Comparison of ENCODE assay signal across 21 cellular contexts in genomic region chr11:96655474-96655873, GRCh38.
DNase-seq lines count a peak whose midpoint lies in the region; ATAC-seq and TF ChIP-seq lines count a peak whose summit lies in the region.
"Had no signal": no experiment of that assay in that cellular context is flagged by ENCODE, and none has a peak within 500 bp of the region (broad histone marks: within the 10 kb centered on the region; RNA-seq: fewer than 3 reads in every experiment).

No MANE protein-coding gene starts in this region.

- 0 out of 2 replicates have a peak, but pooled peaks cover 6% of the 10 kb centered on the region for H3K4me1 ChIP-seq in MM.1S (ENCODE audit: low read length)
- no peaks in the 10 kb centered on the region for H3K4me1 ChIP-seq in CD8-positive, alpha-beta T cell (ENCODE audit: insufficient read depth, low read length)
- H3K4me1 ChIP-seq: BLaER1 treated with 17β-estradiol and CSF1 and Interleukin-3, amounts not matched to agents 10 nM and 100 nM had no signal

- no peaks in the 10 kb centered on the region for H3K79me2 ChIP-seq in MM.1S (ENCODE audit: low read length)

- H3K9me3 ChIP-seq in MM.1S (replicated peaks; ENCODE audit: insufficient read depth, low read length), result no peaks in the 10 kb centered on the region
- no peaks in the 10 kb centered on the region for H3K9me3 ChIP-seq in CD8-positive, alpha-beta T cell (ENCODE audit: low read length)
- H3K9me3 ChIP-seq: BLaER1 treated with 17β-estradiol and CSF1 and Interleukin-3, amounts not matched to agents 10 nM and 100 nM had no signal

- intact Hi-C loops in CD8-positive, alpha-beta T cell (cut with DNase I, micrococcal nuclease), result no loop called here

- no peaks in the 10 kb centered on the region for H3K36me3 ChIP-seq in MM.1S (replicated peaks; ENCODE audit: insufficient read depth, low read length)
- H3K36me3 ChIP-seq in CD8-positive, alpha-beta T cell (ENCODE audit: insufficient read depth, low read length), result no peaks in the 10 kb centered on the region
- H3K36me3 ChIP-seq: BLaER1 treated with 17β-estradiol and CSF1 and Interleukin-3, amounts not matched to agents 10 nM and 100 nM had no signal

- TF ChIP-seq CTCF in MM.1S (IDR thresholded peaks at IDR 0.05; ENCODE audit: low read length), result no peak
- TF ChIP-seq CTCF in CD8-positive, alpha-beta T cell (IDR thresholded peaks at IDR 0.05), result no peak

- H3K4me2 ChIP-seq in MM.1S (ENCODE audit: low read depth, low read length), result no peak overlapping the region
- H3K4me2 ChIP-seq: BLaER1 treated with 17β-estradiol and CSF1 and Interleukin-3, amounts not matched to agents 10 nM and 100 nM had no signal

- no peaks in the 10 kb centered on the region for H3K4me1 Mint-ChIP-seq in CD8-positive, alpha-beta T cell (ENCODE audit: low read depth)
- H3K4me1 Mint-ChIP-seq: B cell; CD8-positive, alpha-beta memory T cell had no signal

- no peak overlapping the region for H3K4me3 Mint-ChIP-seq in CD8-positive, alpha-beta T cell
- H3K4me3 Mint-ChIP-seq: B cell; CD4-positive, alpha-beta T cell; CD8-positive, alpha-beta memory T cell had no signal

- no peaks in the 10 kb centered on the region for H3K9me2 ChIP-seq in MM.1S (replicated peaks; ENCODE audit: insufficient read depth, low read length)

- H3F3A ChIP-seq in MM.1S (ENCODE audit: insufficient read depth, low read length), result no peaks in the 10 kb centered on the region

- H3K36me3 Mint-ChIP-seq in CD8-positive, alpha-beta T cell, result no peaks in the 10 kb centered on the region
- H3K36me3 Mint-ChIP-seq: CD8-positive, alpha-beta memory T cell had no signal

- H2AFZ ChIP-seq in MM.1S (ENCODE audit: low read length), result no peak overlapping the region

- H3K27me3 ChIP-seq in MM.1S (replicated peaks; ENCODE audit: insufficient read depth, low read length), result no peaks in the 10 kb centered on the region
- no peaks in the 10 kb centered on the region for H3K27me3 ChIP-seq in CD8-positive, alpha-beta T cell (ENCODE audit: insufficient read depth, low read length)
- H3K27me3 ChIP-seq: BLaER1 treated with 17β-estradiol and CSF1 and Interleukin-3, amounts not matched to agents 10 nM and 100 nM had no signal

- H3K4me3 ChIP-seq in MM.1S (ENCODE audit: low read length), result no peak overlapping the region
- H3K4me3 ChIP-seq in CD8-positive, alpha-beta T cell (ENCODE audit: low read depth, low read length), result no peak overlapping the region
- H3K4me3 ChIP-seq: BLaER1 treated with 17β-estradiol and CSF1 and Interleukin-3, amounts not matched to agents 10 nM and 100 nM; GM12878 had no signal

- DNase-seq in MM.1S (peak; percentile 38), Ammon's horn (ENCODE audit: low spot score) (no peak)
- no peak for DNase-seq in activated CD4-positive, alpha-beta T cell treated with anti-CD3 and anti-CD28 coated beads, Interleukin-2, amount 50 U/mL, for 1 hour
- no peak for DNase-seq in CD8-positive, alpha-beta T cell
- DNase-seq: 8988T; ACHN; CD4-positive, alpha-beta T cell; CD8-positive, alpha-beta memory T cell; COR-L47; DMS 273 treated with DMSO at 0.1 percent for 48 hours; DMS153; DMS53; DMS79; DND-41; EL; GDM1 had no signal

- no peaks in the 10 kb centered on the region for H3K27me3 Mint-ChIP-seq in CD8-positive, alpha-beta T cell (ENCODE audit: low read depth)
- H3K27me3 Mint-ChIP-seq: B cell; CD4-positive, alpha-beta T cell; CD8-positive, alpha-beta memory T cell had no signal

- POLR2A ChIA-PET in CD8-positive, alpha-beta T cell (lab: Charles Lee), result no interaction called here

- H3K9ac ChIP-seq in MM.1S (ENCODE audit: low read length), result no peak overlapping the region
- H3K9ac ChIP-seq: BLaER1 treated with 17β-estradiol and CSF1 and Interleukin-3, amounts not matched to agents 10 nM and 100 nM had no signal

- CTCF ChIA-PET in CD8-positive, alpha-beta T cell (lab: Charles Lee), result no interaction called here

- no peaks in the 10 kb centered on the region for H3K9me3 Mint-ChIP-seq in CD8-positive, alpha-beta T cell
- H3K9me3 Mint-ChIP-seq: CD4-positive, alpha-beta T cell had no signal

- no peak overlapping the region for H3K27ac ChIP-seq in MM.1S (ENCODE audit: low read length)
- H3K27ac ChIP-seq in CD8-positive, alpha-beta T cell (ENCODE audit: low read depth, low read length), result no peak overlapping the region
- H3K27ac ChIP-seq: BLaER1 treated with 17β-estradiol and CSF1 and Interleukin-3, amounts not matched to agents 10 nM and 100 nM; C4-2B had no signal

- H4K20me1 ChIP-seq in MM.1S (ENCODE audit: insufficient read depth, low read length), result no peaks in the 10 kb centered on the region
- H4K20me1 ChIP-seq: BLaER1 treated with 17β-estradiol and CSF1 and Interleukin-3, amounts not matched to agents 10 nM and 100 nM had no signal

- ATAC-seq in GM19324 (IDR thresholded peaks at IDR 0.05; ENCODE audit: low FRiP score, unreplicated experiment), result peak; percentile 76
- ATAC-seq in CD8-positive, alpha-beta T cell, result no peak
- ATAC-seq: GM12878 had no signal

- H3K27ac Mint-ChIP-seq in CD8-positive, alpha-beta T cell, result no peak overlapping the region
- H3K27ac Mint-ChIP-seq: B cell; CD4-positive, alpha-beta T cell had no signal
